9 cellular contexts compared by ENCODE assay signal in genomic region chr2:55014962-55015939, GRCh38. TPM values are rescaled to one million over a fixed set of nuclear protein-coding genes. Genes with fewer than 3 reads are reported as not detected.
DNase-seq lines count a peak whose midpoint lies in the region; ATAC-seq, FAIRE-seq and TF ChIP-seq lines count a peak whose summit lies in the region.
"Had no signal": no experiment of that assay in that cellular context is flagged by ENCODE, and none has a peak within 500 bp of the region (broad histone marks: within the 10 kb centered on the region; RNA-seq: fewer than 3 reads in every experiment).

No MANE protein-coding gene starts in this region.

- H3K4me1 ChIP-seq in pancreas = peaks cover 38 to 56% (median 53%) of the 10 kb centered on the region in 3 donors

- intact Hi-C loops in pancreas (cut with DNase I) = loop anchor here in 1 of 3 donors (5.0 kb wide), 1 partner anchor 152 kb away; no protein-coding TSS in a partner anchor

- WGBS in pancreas, 2 donors = 8 to 9% methylated on average over 6 of the region's 6 CpGs

- H3K36me3 Mint-ChIP-seq in activated CD4-positive, alpha-beta memory T cell treated with anti-CD3 and anti-CD28 coated beads, Interleukin-2, amount 10 ng/mL, durations not matched to agents 7 days and 5 days (ENCODE audit: low read depth) = peaks cover 2% of the 10 kb centered on the region

- H3K27me3 Mint-ChIP-seq in activated CD4-positive, alpha-beta memory T cell treated with anti-CD3 and anti-CD28 coated beads, Interleukin-2, amount 10 ng/mL, durations not matched to agents 7 days and 5 days = no peaks in the 10 kb centered on the region

- no peaks in the 10 kb centered on the region for H3K9me3 ChIP-seq in pancreas

- CTCF ChIA-PET in activated CD4-positive, alpha-beta memory T cell treated with anti-CD3 and anti-CD28 coated beads, Interleukin-2, amount 10 ng/mL, durations not matched to agents 7 days and 5 days (lab: Charles Lee) = interaction anchor here (0.9 to 3.7 kb wide), 6 partner anchors 35 to 162 kb away, joined by 4 to 24 read pairs (median 6); partner anchors contain the start of gene RTN4

- peaks cover 16% of the 10 kb centered on the region for H3K4me1 Mint-ChIP-seq in activated CD4-positive, alpha-beta memory T cell treated with anti-CD3 and anti-CD28 coated beads, Interleukin-2, amount 10 ng/mL, durations not matched to agents 7 days and 5 days

- DNase-seq in AG20443 (ENCODE audit: low spot score) = peak; percentile 74
- DNase-seq in GM12864 (ENCODE audit: low read depth) = no peak
- DNase-seq in NCI-H446 treated with DMSO at 0.1 percent for 48 hours (lab: John Stamatoyannopoulos, UW) = peak; percentile 74
- DNase-seq in activated CD4-positive, alpha-beta memory T cell treated with anti-CD3 and anti-CD28 coated beads, Interleukin-2, amount 10 ng/mL, durations not matched to agents 7 days and 5 days = peak; percentile 34
- DNase-seq in fibroblast of villous mesenchyme (ENCODE audit: low read depth) = peak; percentile 79
- DNase-seq in pancreas = peak in 4 of 6 donors; percentile 25 to 71 (median 70)
- no peak for DNase-seq in activated CD4-positive, CD25-positive, alpha-beta regulatory T cell treated with anti-CD3 and anti-CD28 coated beads, Interleukin-2, amount 50 U/mL, for 72 hours
- no peak for DNase-seq in mesenteric fat pad (ENCODE audit: low spot score)

- TF ChIP-seq CTCF in GM12864 (IDR thresholded peaks at IDR 0.05; ENCODE audit: low read depth, low read length, missing control alignments) (peak; percentile 57), fibroblast of villous mesenchyme (IDR thresholded peaks at IDR 0.05; ENCODE audit: insufficient read depth, low read depth, low read length) (peak; percentile 67), pancreas (IDR thresholded peaks at IDR 0.05) (peak; percentile 10 to 51 (median 44))

- H3K27ac ChIP-seq in pancreas = peak overlapping the region in 1 of 4 donors; percentile 6

- peak; percentile 78 for FAIRE-seq in pancreas (lab: Jason Lieb, UNC)

- ATAC-seq in pancreas = peak; percentile 75 to 85 (median 80)

- H3K27me3 ChIP-seq in pancreas = no peaks in the 10 kb centered on the region

- H3K27ac Mint-ChIP-seq in activated CD4-positive, alpha-beta memory T cell treated with anti-CD3 and anti-CD28 coated beads, Interleukin-2, amount 10 ng/mL, durations not matched to agents 7 days and 5 days = no peak overlapping the region
- H3K27ac Mint-ChIP-seq: T-helper 1 cell treated with Interleukin-12 subunit alpha and Interleukin-12 subunit beta and Interleukin-4 antibody, amounts not matched to agents 30 μg/mL and 1 μg/mL, for 36 hours had no signal

- H3K4me3 Mint-ChIP-seq in activated CD4-positive, alpha-beta memory T cell treated with anti-CD3 and anti-CD28 coated beads, Interleukin-2, amount 10 ng/mL, durations not matched to agents 7 days and 5 days = no peak overlapping the region
- H3K4me3 Mint-ChIP-seq: T-helper 1 cell treated with Interleukin-12 subunit alpha and Interleukin-12 subunit beta and Interleukin-4 antibody, amounts not matched to agents 30 μg/mL and 1 μg/mL, for 36 hours had no signal

- H3K36me3 ChIP-seq in pancreas = no peaks in the 10 kb centered on the region

- POLR2A ChIA-PET in activated CD4-positive, alpha-beta memory T cell treated with anti-CD3 and anti-CD28 coated beads, Interleukin-2, amount 10 ng/mL, durations not matched to agents 7 days and 5 days (lab: Charles Lee) = no interaction called here

- no peak overlapping the region for H3K4me3 ChIP-seq in GM12864 (ENCODE audit: low read depth, low read length)
- H3K4me3 ChIP-seq in fibroblast of villous mesenchyme (ENCODE audit: low read depth, low read length) = no peak overlapping the region
- no peak overlapping the region for H3K4me3 ChIP-seq in pancreas

- H3K9me3 Mint-ChIP-seq in activated CD4-positive, alpha-beta memory T cell treated with anti-CD3 and anti-CD28 coated beads, Interleukin-2, amount 10 ng/mL, durations not matched to agents 7 days and 5 days = no peaks in the 10 kb centered on the region
- H3K9me3 Mint-ChIP-seq: T-helper 1 cell treated with Interleukin-12 subunit alpha and Interleukin-12 subunit beta and Interleukin-4 antibody, amounts not matched to agents 30 μg/mL and 1 μg/mL, for 36 hours had no signal

RNA-seq across cellular contexts. Expression of gene RTN4, which starts 35.0 kb away (rescaled TPM):
- total RNA-seq in activated CD4-positive, alpha-beta memory T cell treated with anti-CD3 and anti-CD28 coated beads, Interleukin-2, amount 10 ng/mL, durations not matched to agents 7 days and 5 days = 10 to 100 TPM; 90.1 to 92.4 TPM
- 262 and 280 TPM in 2 replicates for total RNA-seq in fibroblast of villous mesenchyme
- total RNA-seq in pancreas = 100 to 1,000 TPM in 1 of 6 donors, 10 to 100 TPM in 5; 38.3 to 105 (median 77.3) TPM
- polyA plus RNA-seq in pancreas = 10 to 100 TPM; 59.2 to 97.8 TPM
- 681 TPM for total RNA-seq in mesenteric fat pad

Comparison
In these comparisons a context has a peak if more than half of its experiments do, and no peak if none do; other contexts are left out.
1. DNase-seq: peak in AG20443 (single experiment), NCI-H446 treated with DMSO at 0.1 percent for 48 hours (single experiment), activated CD4-positive, alpha-beta memory T cell treated with anti-CD3 and anti-CD28 coated beads, Interleukin-2, amount 10 ng/mL, durations not matched to agents 7 days and 5 days (single experiment), fibroblast of villous mesenchyme (single experiment) and pancreas (4 of 6); none in GM12864 (single experiment), activated CD4-positive, CD25-positive, alpha-beta regulatory T cell treated with anti-CD3 and anti-CD28 coated beads, Interleukin-2, amount 50 U/mL, for 72 hours (single experiment) and mesenteric fat pad (single experiment).
2. Peak in every context shown above with its lines, with median percentiles within 50 percentile points of each other: CTCF ChIP-seq.